Comparison of ENCODE assay signal across 22 cellular contexts in genomic region chr3:151009981-151010380, GRCh38. TPM values are rescaled to one million over a fixed set of nuclear protein-coding genes. Genes with fewer than 3 reads are reported as not detected.
"Had no signal": no experiment of that assay in that cellular context is flagged by ENCODE, and none has a peak within 500 bp of the region (broad histone marks: within the 10 kb centered on the region; RNA-seq: fewer than 3 reads in every experiment).

No MANE protein-coding gene starts in this region.

- H3K36me3 ChIP-seq: colonic mucosa, lower lobe of right lung, thoracic aorta, upper lobe of right lung had no signal

- H3K4me1 ChIP-seq: body of pancreas, colonic mucosa, lower lobe of right lung, upper lobe of right lung had no signal

- H3K27ac ChIP-seq: body of pancreas, colonic mucosa, lower lobe of right lung, thoracic aorta, upper lobe of right lung, VCaP had no signal

- H3K27me3 ChIP-seq: body of pancreas, colonic mucosa had no signal

- H3K4me3 Mint-ChIP-seq: activated naive CD8-positive, alpha-beta T cell treated with anti-CD3 and anti-CD28 coated beads, Interleukin-2, amount 10 ng/mL, durations not matched to agents 7 days and 5 days; activated T-helper 17 cell treated with anti-CD3 and anti-CD28 coated beads, Interleukin-2, amount 50 U/mL, for 72 hours; nephron; stimulated activated naive B cell treated with anti-CD40 and anti-IgM and Interleukin-4, amounts not matched to agents 10 μg/mL and 1 μg/mL and 100 μg/mL, for 72 hours; T-helper 1 cell treated with Interleukin-12 subunit alpha and Interleukin-12 subunit beta and Interleukin-4 antibody, amounts not matched to agents 30 μg/mL and 1 μg/mL, for 36 hours had no signal

- H3K9me3 ChIP-seq: body of pancreas, colonic mucosa, lower lobe of right lung, thoracic aorta, upper lobe of right lung had no signal

- DNase-seq: activated CD4-positive, alpha-beta T cell treated with anti-CD3 and anti-CD28 coated beads for 1 hour; activated CD4-positive, alpha-beta T cell treated with anti-CD3 and anti-CD28 coated beads, Interleukin-2, amount 50 U/mL, for 48 hours; activated naive CD4-positive, alpha-beta T cell; activated naive CD8-positive, alpha-beta T cell treated with anti-CD3 and anti-CD28 coated beads, Interleukin-2, amount 10 ng/mL, durations not matched to agents 7 days and 5 days; body of pancreas; central memory CD4-positive, alpha-beta T cell; colonic mucosa; erythroblast; hippocampal formation; left colon; lower lobe of right lung; midbrain; occipital lobe; retina; stimulated activated naive B cell treated with anti-CD40 and anti-IgM and Interleukin-4, amounts not matched to agents 10 μg/mL and 1 μg/mL and 100 μg/mL, for 72 hours; upper lobe of right lung had no signal

- ATAC-seq: activated T-helper 17 cell treated with anti-CD3 and anti-CD28 coated beads, Interleukin-2, amount 50 U/mL, for 72 hours; body of pancreas; left colon; lower lobe of right lung; stimulated activated naive B cell treated with anti-CD40 and anti-IgM and Interleukin-4, amounts not matched to agents 10 μg/mL and 1 μg/mL and 100 μg/mL, for 72 hours; upper lobe of right lung had no signal

- H3K36me3 Mint-ChIP-seq: activated naive CD8-positive, alpha-beta T cell treated with anti-CD3 and anti-CD28 coated beads, Interleukin-2, amount 10 ng/mL, durations not matched to agents 7 days and 5 days; stimulated activated naive B cell treated with anti-CD40 and anti-IgM and Interleukin-4, amounts not matched to agents 10 μg/mL and 1 μg/mL and 100 μg/mL, for 72 hours had no signal

- H3K27ac Mint-ChIP-seq: activated naive CD8-positive, alpha-beta T cell treated with anti-CD3 and anti-CD28 coated beads, Interleukin-2, amount 10 ng/mL, durations not matched to agents 7 days and 5 days; activated T-helper 17 cell treated with anti-CD3 and anti-CD28 coated beads, Interleukin-2, amount 50 U/mL, for 72 hours; nephron; stimulated activated naive B cell treated with anti-CD40 and anti-IgM and Interleukin-4, amounts not matched to agents 10 μg/mL and 1 μg/mL and 100 μg/mL, for 72 hours; T-helper 1 cell treated with Interleukin-12 subunit alpha and Interleukin-12 subunit beta and Interleukin-4 antibody, amounts not matched to agents 30 μg/mL and 1 μg/mL, for 36 hours had no signal

- H3K4me3 ChIP-seq: body of pancreas, colonic mucosa, lower lobe of right lung, thoracic aorta, upper lobe of right lung had no signal

- H3K9me3 Mint-ChIP-seq: activated naive CD8-positive, alpha-beta T cell treated with anti-CD3 and anti-CD28 coated beads, Interleukin-2, amount 10 ng/mL, durations not matched to agents 7 days and 5 days; activated T-helper 17 cell treated with anti-CD3 and anti-CD28 coated beads, Interleukin-2, amount 50 U/mL, for 72 hours; nephron; stimulated activated naive B cell treated with anti-CD40 and anti-IgM and Interleukin-4, amounts not matched to agents 10 μg/mL and 1 μg/mL and 100 μg/mL, for 72 hours; T-helper 1 cell treated with Interleukin-12 subunit alpha and Interleukin-12 subunit beta and Interleukin-4 antibody, amounts not matched to agents 30 μg/mL and 1 μg/mL, for 36 hours had no signal

- H3K27me3 Mint-ChIP-seq: activated T-helper 17 cell treated with anti-CD3 and anti-CD28 coated beads, Interleukin-2, amount 50 U/mL, for 72 hours; stimulated activated naive B cell treated with anti-CD40 and anti-IgM and Interleukin-4, amounts not matched to agents 10 μg/mL and 1 μg/mL and 100 μg/mL, for 72 hours had no signal

- H3K4me1 Mint-ChIP-seq: activated T-helper 17 cell treated with anti-CD3 and anti-CD28 coated beads, Interleukin-2, amount 50 U/mL, for 72 hours; nephron; stimulated activated naive B cell treated with anti-CD40 and anti-IgM and Interleukin-4, amounts not matched to agents 10 μg/mL and 1 μg/mL and 100 μg/mL, for 72 hours had no signal

RNA-seq across cellular contexts. Expression of gene CLRN1, which starts 37.5 kb away (rescaled TPM):
- total RNA-seq: activated naive CD8-positive, alpha-beta T cell treated with anti-CD3 and anti-CD28 coated beads, Interleukin-2, amount 10 ng/mL, durations not matched to agents 7 days and 5 days; activated T-helper 17 cell treated with anti-CD3 and anti-CD28 coated beads, Interleukin-2, amount 50 U/mL, for 72 hours; body of pancreas; colonic mucosa; left colon; lower lobe of right lung; occipital lobe; posterior vena cava; thoracic aorta; upper lobe of right lung had no signal
